Comparison of ENCODE assay signal across 1 cellular context in genomic region chrX:96721398-96721797, GRCh38.
TF ChIP-seq lines count a peak whose summit lies in the region.

No MANE protein-coding gene starts in this region.

TF ChIP-seq in SK-N-SH, 30 proteins besides CTCF, POLR2A, EP300 and RAD21 (continued from another document):
- TF ChIP-seq TAF1 (IDR thresholded peaks at IDR 0.05; ENCODE audit: borderline replicate concordance, low read depth, low read length), result no peak
- TF ChIP-seq CHD2 (IDR thresholded peaks at IDR 0.05; ENCODE audit: low read length, partially characterized antibody), result no peak
- no peak for TF ChIP-seq EZH2phosphoT487 (IDR thresholded peaks at IDR 0.05; ENCODE audit: borderline replicate concordance, low read depth)
- TF ChIP-seq FOXM1 (IDR thresholded peaks at IDR 0.05; ENCODE audit: low read depth), result no peak
TF ChIP-seq in SK-N-SH: peak in this region for 0.
